40 cellular contexts compared by ENCODE assay signal in the genomic region with DNA sequence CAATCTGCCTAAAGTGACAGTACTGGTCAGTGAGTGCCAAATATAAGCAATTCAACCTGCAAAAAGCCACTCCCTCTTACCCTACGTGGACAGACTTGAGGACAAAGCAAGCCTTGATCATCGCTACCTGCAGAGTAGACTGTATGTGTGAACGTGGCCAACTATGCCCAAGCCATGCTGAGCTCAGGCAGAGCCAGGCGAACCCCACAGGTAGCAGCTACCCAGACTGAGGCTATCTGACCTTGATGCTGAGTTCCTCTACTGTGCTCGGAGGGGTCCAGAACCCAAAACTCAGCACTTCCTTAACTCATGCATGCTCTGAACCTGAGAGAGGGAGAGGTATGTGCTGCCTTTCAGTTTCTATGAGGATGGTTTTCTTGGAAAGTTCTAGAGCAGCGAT.
"Had no signal": no experiment of that assay in that cellular context is flagged by ENCODE, and none has a peak within 500 bp of the region (broad histone marks: within the 10 kb centered on the region; RNA-seq: fewer than 3 reads in every experiment).

No MANE protein-coding gene starts in this region.

- H3K27ac Mint-ChIP-seq: activated naive CD4-positive, alpha-beta T cell treated with anti-CD3 and anti-CD28 coated beads for 36 hours; activated naive CD4-positive, alpha-beta T cell treated with anti-CD3 and anti-CD28 coated beads, Interleukin-2, amount 10 ng/mL, durations not matched to agents 7 days and 5 days; activated naive CD4-positive, alpha-beta T cell treated with anti-CD3 and anti-CD28 coated beads, Interleukin-2, amount 50 U/mL, for 24 hours; activated naive CD4-positive, alpha-beta T cell treated with anti-CD3 and anti-CD28 coated beads, Interleukin-2, amount 50 U/mL, for 72 hours; activated naive CD8-positive, alpha-beta T cell; activated naive CD8-positive, alpha-beta T cell treated with anti-CD3 and anti-CD28 coated beads for 36 hours; activated naive CD8-positive, alpha-beta T cell treated with anti-CD3 and anti-CD28 coated beads, Interleukin-2, amount 10 ng/mL, durations not matched to agents 7 days and 5 days; activated naive CD8-positive, alpha-beta T cell treated with anti-CD3 and anti-CD28 coated beads, Interleukin-2, amount 50 U/mL, for 24 hours; activated T-cell treated with anti-CD3 and anti-CD28 coated beads, Interleukin-2, amount 50 U/mL, for 24 hours; activated T-cell treated with anti-CD3 and anti-CD28 coated beads, Interleukin-2, amount 50 U/mL, for 72 hours; activated T-helper 1 cell treated with anti-CD3 and anti-CD28 coated beads, Interleukin-12 subunit alpha, Interleukin-12 subunit beta, Interleukin-2, Interleukin-4 antibody, amounts not matched to agents 30 ng/mL and 10 ng/mL and 1 ng/mL, durations not matched to agents 14 hours and 24 hours and 36 hours; activated T-helper 17 cell treated with anti-CD3 and anti-CD28 coated beads, Interleukin-2, amount 50 U/mL, for 72 hours; activated T-helper 2 cell treated with anti-CD3 and anti-CD28 coated beads, Interferon-gamma antibody, Interleukin-2, Interleukin-4, amounts not matched to agents 10 μg/mL and 5 μg/mL and 100 μg/mL, durations not matched to agents 14 hours and 24 hours and 36 hours; brain had no signal

- H3K9me3 Mint-ChIP-seq: activated naive CD4-positive, alpha-beta T cell treated with anti-CD3 and anti-CD28 coated beads for 36 hours; activated naive CD4-positive, alpha-beta T cell treated with anti-CD3 and anti-CD28 coated beads, Interleukin-2, amount 10 ng/mL, durations not matched to agents 7 days and 5 days; activated naive CD4-positive, alpha-beta T cell treated with anti-CD3 and anti-CD28 coated beads, Interleukin-2, amount 50 U/mL, for 24 hours; activated naive CD4-positive, alpha-beta T cell treated with anti-CD3 and anti-CD28 coated beads, Interleukin-2, amount 50 U/mL, for 72 hours; activated naive CD8-positive, alpha-beta T cell treated with anti-CD3 and anti-CD28 coated beads for 36 hours; activated naive CD8-positive, alpha-beta T cell treated with anti-CD3 and anti-CD28 coated beads, Interleukin-2, amount 10 ng/mL, durations not matched to agents 7 days and 5 days; activated naive CD8-positive, alpha-beta T cell treated with anti-CD3 and anti-CD28 coated beads, Interleukin-2, amount 50 U/mL, for 24 hours; activated T-cell treated with anti-CD3 and anti-CD28 coated beads, Interleukin-2, amount 50 U/mL, for 24 hours; activated T-cell treated with anti-CD3 and anti-CD28 coated beads, Interleukin-2, amount 50 U/mL, for 4 hours; activated T-cell treated with anti-CD3 and anti-CD28 coated beads, Interleukin-2, amount 50 U/mL, for 72 hours; activated T-helper 1 cell treated with anti-CD3 and anti-CD28 coated beads, Interleukin-12 subunit alpha, Interleukin-12 subunit beta, Interleukin-2, Interleukin-4 antibody, amounts not matched to agents 30 ng/mL and 10 ng/mL and 1 ng/mL, durations not matched to agents 14 hours and 24 hours and 36 hours; activated T-helper 17 cell treated with anti-CD3 and anti-CD28 coated beads, Interleukin-2, amount 50 U/mL, for 72 hours; activated T-helper 2 cell treated with anti-CD3 and anti-CD28 coated beads, Interferon-gamma antibody, Interleukin-2, Interleukin-4, amounts not matched to agents 10 μg/mL and 5 μg/mL and 100 μg/mL, durations not matched to agents 14 hours and 24 hours and 36 hours had no signal

- H3K4me1 Mint-ChIP-seq: activated naive CD4-positive, alpha-beta T cell treated with anti-CD3 and anti-CD28 coated beads, Interleukin-2, amount 10 ng/mL, durations not matched to agents 7 days and 5 days; activated naive CD4-positive, alpha-beta T cell treated with anti-CD3 and anti-CD28 coated beads, Interleukin-2, amount 50 U/mL, for 24 hours; activated naive CD8-positive, alpha-beta T cell treated with anti-CD3 and anti-CD28 coated beads for 36 hours; activated naive CD8-positive, alpha-beta T cell treated with anti-CD3 and anti-CD28 coated beads, Interleukin-2, amount 10 ng/mL, durations not matched to agents 7 days and 5 days; activated naive CD8-positive, alpha-beta T cell treated with anti-CD3 and anti-CD28 coated beads, Interleukin-2, amount 50 U/mL, for 24 hours; activated T-helper 17 cell treated with anti-CD3 and anti-CD28 coated beads, Interleukin-2, amount 50 U/mL, for 72 hours; central memory CD8-positive, alpha-beta T cell had no signal

- H3K4me3 Mint-ChIP-seq: activated naive CD4-positive, alpha-beta T cell treated with anti-CD3 and anti-CD28 coated beads for 36 hours; activated naive CD4-positive, alpha-beta T cell treated with anti-CD3 and anti-CD28 coated beads, Interleukin-2, amount 10 ng/mL, durations not matched to agents 7 days and 5 days; activated naive CD4-positive, alpha-beta T cell treated with anti-CD3 and anti-CD28 coated beads, Interleukin-2, amount 50 U/mL, for 24 hours; activated naive CD8-positive, alpha-beta T cell; activated naive CD8-positive, alpha-beta T cell treated with anti-CD3 and anti-CD28 coated beads for 36 hours; activated naive CD8-positive, alpha-beta T cell treated with anti-CD3 and anti-CD28 coated beads, Interleukin-2, amount 10 ng/mL, durations not matched to agents 7 days and 5 days; activated naive CD8-positive, alpha-beta T cell treated with anti-CD3 and anti-CD28 coated beads, Interleukin-2, amount 50 U/mL, for 24 hours; activated T-cell treated with anti-CD3 and anti-CD28 coated beads, Interleukin-2, amount 50 U/mL, for 24 hours; activated T-cell treated with anti-CD3 and anti-CD28 coated beads, Interleukin-2, amount 50 U/mL, for 4 hours; activated T-cell treated with anti-CD3 and anti-CD28 coated beads, Interleukin-2, amount 50 U/mL, for 72 hours; activated T-helper 1 cell treated with anti-CD3 and anti-CD28 coated beads, Interleukin-12 subunit alpha, Interleukin-12 subunit beta, Interleukin-2, Interleukin-4 antibody, amounts not matched to agents 30 ng/mL and 10 ng/mL and 1 ng/mL, durations not matched to agents 14 hours and 24 hours and 36 hours; activated T-helper 17 cell treated with anti-CD3 and anti-CD28 coated beads, Interleukin-2, amount 50 U/mL, for 72 hours; brain; central memory CD8-positive, alpha-beta T cell had no signal

- DNase-seq: activated effector memory CD4-positive, alpha-beta T cell treated with anti-CD3 and anti-CD28 coated beads, Interleukin-2, amount 50 U/mL, for 16 hours; activated effector memory CD4-positive, alpha-beta T cell treated with Interleukin-2 at 50 U/mL for 16 hours; activated gamma-delta T cell; activated gamma-delta T cell treated with Interleukin-2 at 50 U/mL for 16 hours; activated naive CD4-positive, alpha-beta T cell; activated naive CD4-positive, alpha-beta T cell treated with anti-CD3 and anti-CD28 coated beads for 36 hours; activated naive CD4-positive, alpha-beta T cell treated with anti-CD3 and anti-CD28 coated beads, Interleukin-2, amount 10 ng/mL, durations not matched to agents 7 days and 5 days; activated naive CD4-positive, alpha-beta T cell treated with anti-CD3 and anti-CD28 coated beads, Interleukin-2, amount 50 U/mL, for 16 hours; activated naive CD4-positive, alpha-beta T cell treated with Interleukin-2 at 50 U/mL for 16 hours; activated naive CD8-positive, alpha-beta T cell treated with anti-CD3 and anti-CD28 coated beads for 36 hours; activated naive CD8-positive, alpha-beta T cell treated with anti-CD3 and anti-CD28 coated beads, Interleukin-2, amount 10 ng/mL, durations not matched to agents 7 days and 5 days; activated naive CD8-positive, alpha-beta T cell treated with anti-CD3 and anti-CD28 coated beads, Interleukin-2, amount 50 U/mL, for 24 hours; activated T-cell treated with anti-CD3 and anti-CD28 coated beads for 4 hours; activated T-cell treated with anti-CD3 and anti-CD28 coated beads, Interleukin-2, amount 50 U/mL, for 1 hour; activated T-cell treated with anti-CD3 and anti-CD28 coated beads, Interleukin-2, amount 50 U/mL, for 24 hours; activated T-cell treated with anti-CD3 and anti-CD28 coated beads, Interleukin-2, amount 50 U/mL, for 4 hours; activated T-cell treated with anti-CD3 and anti-CD28 coated beads, Interleukin-2, amount 50 U/mL, for 48 hours; activated T-cell treated with anti-CD3 and anti-CD28 coated beads, Interleukin-2, amount 50 U/mL, for 72 hours; adrenal gland; amniotic stem cell; amygdala; anterior cingulate cortex; aorta; body of pancreas; brain microvascular endothelial cell; caudate nucleus; central memory CD4-positive, alpha-beta T cell; cerebellar nuclear complex had no signal

- H3K4me1 ChIP-seq: ascending aorta, body of pancreas, breast epithelium had no signal

- H3K27me3 ChIP-seq: adrenal gland, ascending aorta, body of pancreas, brain microvascular endothelial cell, breast epithelium, cardiac muscle cell had no signal

- H3K4me3 ChIP-seq: adrenal gland, ascending aorta, body of pancreas, breast epithelium, cardiac muscle cell had no signal

- H3K36me3 ChIP-seq: adrenal gland, ascending aorta, brain microvascular endothelial cell, breast epithelium, cardiac muscle cell had no signal

- H3K9me3 ChIP-seq: adrenal gland, ascending aorta, body of pancreas, breast epithelium had no signal

- H3K27me3 Mint-ChIP-seq: activated naive CD4-positive, alpha-beta T cell treated with anti-CD3 and anti-CD28 coated beads, Interleukin-2, amount 10 ng/mL, durations not matched to agents 7 days and 5 days; activated naive CD4-positive, alpha-beta T cell treated with anti-CD3 and anti-CD28 coated beads, Interleukin-2, amount 50 U/mL, for 24 hours; activated naive CD8-positive, alpha-beta T cell; activated naive CD8-positive, alpha-beta T cell treated with anti-CD3 and anti-CD28 coated beads for 36 hours; activated naive CD8-positive, alpha-beta T cell treated with anti-CD3 and anti-CD28 coated beads, Interleukin-2, amount 10 ng/mL, durations not matched to agents 7 days and 5 days; activated naive CD8-positive, alpha-beta T cell treated with anti-CD3 and anti-CD28 coated beads, Interleukin-2, amount 50 U/mL, for 24 hours; activated T-cell treated with anti-CD3 and anti-CD28 coated beads, Interleukin-2, amount 50 U/mL, for 24 hours; activated T-helper 17 cell treated with anti-CD3 and anti-CD28 coated beads, Interleukin-2, amount 50 U/mL, for 72 hours; brain; central memory CD8-positive, alpha-beta T cell had no signal

- FAIRE-seq: astrocyte had no signal

- H3K36me3 Mint-ChIP-seq: activated naive CD4-positive, alpha-beta T cell treated with anti-CD3 and anti-CD28 coated beads, Interleukin-2, amount 10 ng/mL, durations not matched to agents 7 days and 5 days; activated naive CD4-positive, alpha-beta T cell treated with anti-CD3 and anti-CD28 coated beads, Interleukin-2, amount 50 U/mL, for 24 hours; activated naive CD4-positive, alpha-beta T cell treated with anti-CD3 and anti-CD28 coated beads, Interleukin-2, amount 50 U/mL, for 72 hours; activated naive CD8-positive, alpha-beta T cell; activated naive CD8-positive, alpha-beta T cell treated with anti-CD3 and anti-CD28 coated beads for 36 hours; activated naive CD8-positive, alpha-beta T cell treated with anti-CD3 and anti-CD28 coated beads, Interleukin-2, amount 10 ng/mL, durations not matched to agents 7 days and 5 days; brain had no signal

- H3K27ac ChIP-seq: adrenal gland, ascending aorta, body of pancreas, brain microvascular endothelial cell, breast epithelium, cardiac muscle cell had no signal
